ENCODE assay signal across 9 cellular contexts in the genomic region with DNA sequence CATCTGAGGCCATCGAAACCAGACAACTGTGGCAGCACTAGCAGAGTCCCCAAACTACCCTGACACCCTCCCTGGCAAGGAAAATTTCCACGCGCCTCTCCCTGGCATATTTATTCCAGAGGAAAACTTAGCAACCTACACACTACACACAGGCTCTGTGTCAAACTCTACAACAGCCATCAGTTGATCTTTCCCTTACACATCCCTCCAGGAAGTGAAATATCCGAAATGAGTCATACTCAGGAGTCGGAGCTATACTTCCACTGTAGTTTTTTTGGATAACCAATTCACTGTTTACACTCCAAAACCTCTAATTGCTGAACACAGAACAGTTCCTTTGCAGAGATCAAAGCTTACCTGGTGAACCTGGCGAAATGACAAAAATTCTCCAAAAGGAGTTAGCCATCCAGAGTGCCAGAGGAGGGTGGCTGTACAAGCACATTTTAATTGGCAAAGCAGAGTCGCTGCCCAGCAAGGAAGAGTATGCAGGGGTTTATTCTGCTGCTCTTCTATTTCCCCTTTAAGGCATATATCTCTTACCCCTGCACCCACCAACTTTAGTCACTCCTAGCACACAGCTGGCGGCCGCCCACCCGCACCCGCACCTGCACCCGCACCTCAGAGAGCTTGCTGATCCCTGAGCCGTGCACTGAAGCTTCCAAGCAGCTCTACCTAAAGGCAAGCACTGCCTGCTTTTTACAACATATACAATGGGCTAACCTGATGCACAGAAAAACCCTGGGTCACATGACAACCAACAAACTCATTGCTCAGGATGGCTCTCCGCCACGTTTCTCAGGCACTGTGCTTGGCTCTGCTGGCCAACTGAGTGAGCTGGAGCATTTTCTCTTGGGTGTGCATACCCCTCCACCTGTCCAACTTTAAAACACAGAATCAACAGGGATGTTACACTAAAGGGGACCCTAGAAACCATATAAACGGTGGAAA. TPM values are rescaled to one million over a fixed set of nuclear protein-coding genes. Genes with fewer than 3 reads are reported as not detected.
DNase-seq lines count a peak whose midpoint lies in the region; ATAC-seq and TF ChIP-seq lines count a peak whose summit lies in the region.
"Had no signal": no experiment of that assay in that cellular context is flagged by ENCODE, and none has a peak within 500 bp of the region (broad histone marks: within the 10 kb centered on the region; RNA-seq: fewer than 3 reads in every experiment).

No MANE protein-coding gene starts in this region.

- TF ChIP-seq CTCF in SK-N-SH (IDR thresholded peaks at IDR 0.05) (no peak), sigmoid colon (IDR thresholded peaks at IDR 0.05) (no peak)

- ATAC-seq in sciatic nerve: no peak
- ATAC-seq in GM19397 (IDR thresholded peaks at IDR 0.05; ENCODE audit: unreplicated experiment): no peak

- no peak for TF ChIP-seq RAD21 in SK-N-SH (IDR thresholded peaks at IDR 0.05; ENCODE audit: low read length)

- H3K9me2 ChIP-seq in SK-N-SH: no peaks in the 10 kb centered on the region

- peak; percentile 83 for DNase-seq in ELR (ENCODE audit: low read depth)
- DNase-seq in SK-N-SH: no peak
- peak; percentile 71 for DNase-seq in glomerular endothelial cell (ENCODE audit: extremely low read depth, low read depth, low spot score)
- peak; percentile 70 for DNase-seq in sigmoid colon
- DNase-seq in HUDEP-2 (lab: John Stamatoyannopoulos, UW; ENCODE audit: unreplicated experiment in 76 of 76): no peak
- DNase-seq in sciatic nerve (ENCODE audit: low spot score): no peak
- DNase-seq in KBM-7: no peak
- DNase-seq: activated gamma-delta T cell treated with Interleukin-2 at 50 U/mL for 16 hours had no signal

- H3K27me3 ChIP-seq in SK-N-SH (ENCODE audit: insufficient read depth) (no peaks in the 10 kb centered on the region), sigmoid colon (no peaks in the 10 kb centered on the region)

- peak overlapping the region; percentile 17; the same call in 1 of the 2 replicates for H3K9ac ChIP-seq in SK-N-SH

- CTCF ChIA-PET in SK-N-SH (lab: Yijun Ruan, JAX): interaction anchor here (1.2 to 1.6 kb wide), 3 partner anchors 12 to 19 kb away, joined by 3 to 4 read pairs (median 3); no protein-coding TSS in a partner anchor

- H3K79me2 ChIP-seq in SK-N-SH (ENCODE audit: insufficient read depth): peaks cover 98% of the 10 kb centered on the region

- no peaks in the 10 kb centered on the region for H3K9me3 ChIP-seq in SK-N-SH
- no peaks in the 10 kb centered on the region for H3K9me3 ChIP-seq in sigmoid colon

- peaks cover 18% of the 10 kb centered on the region for H3F3A ChIP-seq in SK-N-SH (replicated peaks; ENCODE audit: insufficient read depth)

- H2AFZ ChIP-seq in SK-N-SH (ENCODE audit: low read depth): no peak overlapping the region

- WGBS in SK-N-SH (ENCODE audit: low lambda C conversion rate): 69% methylated on average over 15 of the region's 16 CpGs
- WGBS in sigmoid colon, 2 donors: 33 to 55% methylated on average over 16 of the region's 16 CpGs

- TF ChIP-seq EP300 in SK-N-SH (IDR thresholded peaks at IDR 0.05; ENCODE audit: borderline replicate concordance in 1 of 2, low read depth in 1 of 2, low read length in 1 of 2) (no peak), sigmoid colon (IDR thresholded peaks at IDR 0.05) (peak in 1 of 4 donors; percentile 21)

- in situ Hi-C loops in KBM-7 (cut with MboI; ENCODE audit: low pct_unique_long_range_greater_than_20kb, low sequenced_read_pairs): no loop called here

- peaks cover 96% of the 10 kb centered on the region for H4K20me1 ChIP-seq in SK-N-SH (ENCODE audit: insufficient read depth)

- H3K36me3 ChIP-seq in SK-N-SH (replicated peaks in 1 of 2; ENCODE audit: control insufficient read depth in 1 of 2, insufficient read depth in 2 of 2, low read length in 1 of 2): peaks cover 0 to 11% of the 10 kb centered on the region in 2 experiments
- no peaks in the 10 kb centered on the region for H3K36me3 ChIP-seq in sigmoid colon

- no peak for TF ChIP-seq POLR2A in sigmoid colon (IDR thresholded peaks at IDR 0.05)

- peak overlapping the region; percentile 65 for H3K4me2 ChIP-seq in SK-N-SH

- H3K27ac ChIP-seq in SK-N-SH (ENCODE audit: low read depth in 2 of 2, low read length in 1 of 2) (peak overlapping the region; percentile 67 to 75), sigmoid colon (peak overlapping the region; percentile 85 to 98 (median 91))

- intact Hi-C loops in sigmoid colon (cut with DNase I) (no loop called here), sciatic nerve (cut with DNase I) (no loop called here)

- POLR2A ChIA-PET in SK-N-SH (lab: Yijun Ruan, JAX): no interaction called here

- H3K4me1 ChIP-seq in SK-N-SH (ENCODE audit: control insufficient read depth in 1 of 2, insufficient read depth in 2 of 2, low read depth in 1 of 2, low read length in 1 of 2) (peaks cover 44 to 62% of the 10 kb centered on the region in 2 experiments), sigmoid colon (peaks cover 0 to 99% (median 96%) of the 10 kb centered on the region in 4 donors)

- H3K4me3 ChIP-seq in SK-N-SH (ENCODE audit: low read depth in 2 of 2, low read length in 1 of 2) (no peak overlapping the region; a peak in 1 of 4 replicates), sigmoid colon (no peak overlapping the region)

TF ChIP-seq in SK-N-SH, 30 proteins besides CTCF, POLR2A, EP300 and RAD21:
- TF ChIP-seq TCF12 (IDR thresholded peaks at IDR 0.05) (peak; percentile 68), PBX3 (IDR thresholded peaks at IDR 0.05) (peak; percentile 25; the same call in 1 of the 2 replicates), FOSL2 (IDR thresholded peaks at IDR 0.05; ENCODE audit: borderline replicate concordance, low read depth) (peak; percentile 91), USF1 (IDR thresholded peaks at IDR 0.05; ENCODE audit: borderline replicate concordance, low read depth) (peak; percentile 22; the same call in 1 of the 2 replicates), ELF1 (IDR thresholded peaks at IDR 0.05) (peak; percentile 58; the same call in 1 of the 2 replicates), JUND (IDR thresholded peaks at IDR 0.05) (peak; percentile 72), YY1 (IDR thresholded peaks at IDR 0.05; ENCODE audit: low read depth) (no peak), SIN3A (IDR thresholded peaks at IDR 0.05; ENCODE audit: borderline replicate concordance, low read depth, low read length) (peak; percentile 56; the same call in 1 of the 2 replicates), FOXM1 (IDR thresholded peaks at IDR 0.05; ENCODE audit: low read depth) (no peak)
- TF ChIP-seq, protein P1, sequence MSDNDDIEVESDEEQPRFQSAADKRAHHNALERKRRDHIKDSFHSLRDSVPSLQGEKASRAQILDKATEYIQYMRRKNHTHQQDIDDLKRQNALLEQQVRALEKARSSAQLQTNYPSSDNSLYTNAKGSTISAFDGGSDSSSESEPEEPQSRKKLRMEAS (IDR thresholded peaks at IDR 0.05; ENCODE audit: low read depth): no peak

RNA-seq across cellular contexts. Expression of gene CAPZB, which starts 54.9 kb away (rescaled TPM):
- 116 and 122 TPM in 2 replicates for polyA plus RNA-seq in SK-N-SH (2012; rRNA removed)
- polyA plus RNA-seq in SK-N-SH (2012; cell fraction: cytosol; rRNA removed): 137 and 163 TPM in 2 replicates
- 55.0 and 73.6 TPM in 2 replicates for polyA plus RNA-seq in SK-N-SH (2012; cell fraction: nucleus; rRNA removed)
- 166 and 215 TPM in 2 replicates for total RNA-seq in glomerular endothelial cell
- 100 to 1,000 TPM; 128 to 214 (median 145) TPM for total RNA-seq in sigmoid colon
- 100 to 1,000 TPM; 372 to 454 (median 393) TPM for polyA plus RNA-seq in sigmoid colon
- 198 TPM for total RNA-seq in sciatic nerve

Comparison
In these comparisons a context has a peak if more than half of its experiments do, and no peak if none do; other contexts are left out.
1. DNase-seq: peak in ELR (single experiment), glomerular endothelial cell (single experiment) and sigmoid colon (single experiment); none in SK-N-SH (single experiment), HUDEP-2 (0 of 76), sciatic nerve (single experiment) and KBM-7 (single experiment).